In the genomic region with DNA sequence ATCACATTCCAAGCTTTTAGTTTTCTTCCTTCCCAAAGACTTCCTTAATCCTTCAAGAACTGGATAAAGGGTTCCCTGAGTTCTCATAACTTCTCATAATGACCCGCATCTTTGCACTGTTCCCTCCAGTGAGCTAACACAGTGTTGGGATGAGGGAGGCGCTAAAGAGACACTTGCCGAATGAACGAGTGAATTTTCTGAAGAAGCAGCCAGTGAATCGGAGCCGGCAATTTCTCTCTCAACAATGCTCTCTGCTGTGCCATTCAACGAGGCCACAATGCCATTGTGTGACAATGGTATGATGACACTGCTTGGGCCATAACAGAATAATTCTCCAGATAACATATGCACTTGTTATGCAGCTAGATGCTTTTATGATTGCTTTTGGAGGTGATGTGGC, we compare ENCODE assay signal across 26 cellular contexts. TPM values are rescaled to one million over a fixed set of nuclear protein-coding genes. Genes with fewer than 3 reads are reported as not detected.
"Had no signal": no experiment of that assay in that cellular context is flagged by ENCODE, and none has a peak within 500 bp of the region (broad histone marks: within the 10 kb centered on the region; RNA-seq: fewer than 3 reads in every experiment).

No MANE protein-coding gene starts in this region.

- H3K27me3 ChIP-seq: esophagus squamous epithelium, ovary, thyroid gland, vagina had no signal

- H3K4me1 ChIP-seq: esophagus squamous epithelium, thyroid gland, vagina had no signal

- H3K9me3 ChIP-seq: esophagus squamous epithelium, ovary, thyroid gland, vagina had no signal

- H3K36me3 ChIP-seq: esophagus squamous epithelium, ovary, thyroid gland, vagina had no signal

- DNase-seq: dermis blood vessel endothelial cell; effector memory CD8-positive, alpha-beta T cell; erythroblast; esophagus squamous epithelium; foreskin melanocyte; mesendoderm; naive thymus-derived CD8-positive, alpha-beta T cell; nephron progenitor cell; ovary; stimulated activated CD4-positive, alpha-beta T cell treated with anti-CD3 and anti-CD28 coated beads, Interleukin-12 subunit alpha, Interleukin-12 subunit beta, amount 100 ng/mL, for 4 hours; stimulated activated CD4-positive, alpha-beta T cell treated with anti-CD3 and anti-CD28 coated beads, Interleukin-1b, Interleukin-23, amount 100 ng/mL, for 48 hours; stimulated activated CD4-positive, alpha-beta T cell treated with anti-CD3 and anti-CD28 coated beads, Interleukin-4, amount 100 ng/mL, for 1 hour; stimulated activated CD8-positive, alpha-beta memory T cell treated with anti-CD3 and anti-CD28 coated beads, Interleukin-4, amount 100 ng/mL, for 48 hours; stimulated activated naive CD4-positive, alpha-beta T cell; stimulated activated naive CD8-positive, alpha-beta T cell treated with anti-CD3 and anti-CD28 coated beads, Interleukin-15, amount 100 ng/mL, for 72 hours; thyroid gland; trophoblast cell had no signal

- H3K4me3 ChIP-seq: coronary artery, esophagus squamous epithelium, lung, ovary, smooth muscle cell, thyroid gland, vagina had no signal

- FAIRE-seq: endometrium, kidney had no signal

- ATAC-seq: effector memory CD8-positive, alpha-beta T cell; left lobe of liver; naive thymus-derived CD8-positive, alpha-beta T cell; sciatic nerve; stimulated activated naive CD8-positive, alpha-beta T cell treated with anti-CD3 and anti-CD28 coated beads, Interleukin-15, amount 100 ng/mL, for 72 hours had no signal

- H3K27ac ChIP-seq: coronary artery, esophagus squamous epithelium, ovary, thyroid gland, vagina had no signal

RNA-seq across cellular contexts. Expression of a gene that starts 51.4 kb away (rescaled TPM):
- polyA plus RNA-seq: liver; naive thymus-derived CD8-positive, alpha-beta T cell; ovary had no signal
